In genomic region chr3:179113903-179114302, GRCh38 we compare ENCODE assay signal across 16 cellular contexts. TPM values are rescaled to one million over a fixed set of nuclear protein-coding genes. Genes with fewer than 3 reads are reported as not detected.
DNase-seq lines count a peak whose midpoint lies in the region; ATAC-seq and TF ChIP-seq lines count a peak whose summit lies in the region.
"Had no signal": no experiment of that assay in that cellular context is flagged by ENCODE, and none has a peak within 500 bp of the region (broad histone marks: within the 10 kb centered on the region; RNA-seq: fewer than 3 reads in every experiment).

No MANE protein-coding gene starts in this region.

- POLR2A ChIA-PET in activated CD4-positive, alpha-beta memory T cell treated with anti-CD3 and anti-CD28 coated beads, Interleukin-2, amount 10 ng/mL, durations not matched to agents 7 days and 5 days (lab: Charles Lee) = no interaction called here

- H3K27me3 ChIP-seq in SJCRH30 = no peaks in the 10 kb centered on the region
- H3K27me3 ChIP-seq: BLaER1 had no signal

- DNase-seq in RPMI7951 (ENCODE audit: low read depth) (peak; percentile 7), dedifferentiated amniotic fluid mesenchymal stem cell (ENCODE audit: extremely low spot score) (peak; percentile 78), fibroblast of villous mesenchyme (ENCODE audit: low read depth) (peak; percentile 88), pons (ENCODE audit: low spot score) (no peak), SJCRH30 (no peak)
- DNase-seq in activated CD4-positive, alpha-beta memory T cell treated with anti-CD3 and anti-CD28 coated beads, Interleukin-2, amount 10 ng/mL, durations not matched to agents 7 days and 5 days = no peak
- DNase-seq: CD8-positive, alpha-beta T cell; NCI-H146; NCI-H2081 treated with DMSO at 0.1 percent for 48 hours; NCI-H510A; NCI-H82; PC-9 had no signal

- H3K36me3 ChIP-seq in SJCRH30 = no peaks in the 10 kb centered on the region
- H3K36me3 ChIP-seq: BLaER1 had no signal

- peaks cover 28% of the 10 kb centered on the region for H3K27me3 Mint-ChIP-seq in activated CD4-positive, alpha-beta memory T cell treated with anti-CD3 and anti-CD28 coated beads, Interleukin-2, amount 10 ng/mL, durations not matched to agents 7 days and 5 days

- no peak for TF ChIP-seq CTCF in fibroblast of villous mesenchyme (IDR thresholded peaks at IDR 0.05; ENCODE audit: insufficient read depth, low read depth, low read length)

- no peaks in the 10 kb centered on the region for H3K4me1 ChIP-seq in SJCRH30
- H3K4me1 ChIP-seq: BLaER1 had no signal

- H3K9me3 Mint-ChIP-seq in activated CD4-positive, alpha-beta memory T cell treated with anti-CD3 and anti-CD28 coated beads, Interleukin-2, amount 10 ng/mL, durations not matched to agents 7 days and 5 days = peaks cover 2% of the 10 kb centered on the region
- H3K9me3 Mint-ChIP-seq: CD8-positive, alpha-beta T cell had no signal

- H3K27ac Mint-ChIP-seq in activated CD4-positive, alpha-beta memory T cell treated with anti-CD3 and anti-CD28 coated beads, Interleukin-2, amount 10 ng/mL, durations not matched to agents 7 days and 5 days = no peak overlapping the region
- H3K27ac Mint-ChIP-seq: CD8-positive, alpha-beta T cell; GM23338 had no signal

- H3K36me3 Mint-ChIP-seq in activated CD4-positive, alpha-beta memory T cell treated with anti-CD3 and anti-CD28 coated beads, Interleukin-2, amount 10 ng/mL, durations not matched to agents 7 days and 5 days (ENCODE audit: low read depth) = no peaks in the 10 kb centered on the region
- H3K36me3 Mint-ChIP-seq: CD8-positive, alpha-beta T cell had no signal

- 0 out of 2 replicates have a peak, but pooled peaks cover 4% of the 10 kb centered on the region for H3K9me3 ChIP-seq in SJCRH30 (replicated peaks)
- H3K9me3 ChIP-seq: BLaER1 had no signal

- no peaks in the 10 kb centered on the region for H3K4me1 Mint-ChIP-seq in activated CD4-positive, alpha-beta memory T cell treated with anti-CD3 and anti-CD28 coated beads, Interleukin-2, amount 10 ng/mL, durations not matched to agents 7 days and 5 days
- H3K4me1 Mint-ChIP-seq: GM23338 had no signal

- H3K4me3 ChIP-seq in fibroblast of villous mesenchyme (ENCODE audit: low read depth, low read length) = no peak overlapping the region
- no peak overlapping the region for H3K4me3 ChIP-seq in SJCRH30
- H3K4me3 ChIP-seq: BLaER1, GM23338, PC-9 had no signal

- H3K27ac ChIP-seq in SJCRH30 = no peak overlapping the region
- H3K27ac ChIP-seq: BLaER1, KMS-11, PC-9 had no signal

- H3K4me3 Mint-ChIP-seq in activated CD4-positive, alpha-beta memory T cell treated with anti-CD3 and anti-CD28 coated beads, Interleukin-2, amount 10 ng/mL, durations not matched to agents 7 days and 5 days = no peak overlapping the region
- H3K4me3 Mint-ChIP-seq: CD8-positive, alpha-beta T cell; GM23338 had no signal

- CTCF ChIA-PET in activated CD4-positive, alpha-beta memory T cell treated with anti-CD3 and anti-CD28 coated beads, Interleukin-2, amount 10 ng/mL, durations not matched to agents 7 days and 5 days (lab: Charles Lee) = no interaction called here

- no peak for ATAC-seq in HG03095 (IDR thresholded peaks at IDR 0.05; ENCODE audit: unreplicated experiment)
- ATAC-seq: CD8-positive, alpha-beta T cell; GM23338 had no signal

RNA-seq across cellular contexts. Expression of gene PIK3CA, which starts 34.3 kb away (rescaled TPM):
- total RNA-seq in RPMI7951 (2014; rRNA removed; shearing (Covaris generic)) = 19.0 and 23.9 TPM in 2 replicates
- 20.0 and 30.2 TPM in 2 replicates for total RNA-seq in fibroblast of villous mesenchyme
- 12.1 and 14.4 TPM in 2 replicates for total RNA-seq in SJCRH30 (2014; rRNA removed; shearing (Covaris generic))
- 10 to 100 TPM; 25.9 to 26.2 TPM for total RNA-seq in activated CD4-positive, alpha-beta memory T cell treated with anti-CD3 and anti-CD28 coated beads, Interleukin-2, amount 10 ng/mL, durations not matched to agents 7 days and 5 days

RNA-seq across cellular contexts. Expression of gene ZMAT3, which starts 42.3 kb away (rescaled TPM):
- total RNA-seq in RPMI7951 (2014; rRNA removed; shearing (Covaris generic)) = 5.1 and 5.8 TPM in 2 replicates
- total RNA-seq in fibroblast of villous mesenchyme = 24.8 and 44.9 TPM in 2 replicates
- total RNA-seq in SJCRH30 (2014; rRNA removed; shearing (Covaris generic)) = 6.9 and 7.1 TPM in 2 replicates
- total RNA-seq in activated CD4-positive, alpha-beta memory T cell treated with anti-CD3 and anti-CD28 coated beads, Interleukin-2, amount 10 ng/mL, durations not matched to agents 7 days and 5 days = 10 to 100 TPM; 12.3 to 13.9 TPM

Comparison
In these comparisons a context has a peak if more than half of its experiments do, and no peak if none do; other contexts are left out.
1. DNase-seq: peak in RPMI7951 (single experiment), dedifferentiated amniotic fluid mesenchymal stem cell (single experiment) and fibroblast of villous mesenchyme (single experiment); none in pons (single experiment), SJCRH30 (0 of 2) and activated CD4-positive, alpha-beta memory T cell treated with anti-CD3 and anti-CD28 coated beads, Interleukin-2, amount 10 ng/mL, durations not matched to agents 7 days and 5 days (single experiment).